14 cellular contexts compared by ENCODE assay signal in the genomic region with DNA sequence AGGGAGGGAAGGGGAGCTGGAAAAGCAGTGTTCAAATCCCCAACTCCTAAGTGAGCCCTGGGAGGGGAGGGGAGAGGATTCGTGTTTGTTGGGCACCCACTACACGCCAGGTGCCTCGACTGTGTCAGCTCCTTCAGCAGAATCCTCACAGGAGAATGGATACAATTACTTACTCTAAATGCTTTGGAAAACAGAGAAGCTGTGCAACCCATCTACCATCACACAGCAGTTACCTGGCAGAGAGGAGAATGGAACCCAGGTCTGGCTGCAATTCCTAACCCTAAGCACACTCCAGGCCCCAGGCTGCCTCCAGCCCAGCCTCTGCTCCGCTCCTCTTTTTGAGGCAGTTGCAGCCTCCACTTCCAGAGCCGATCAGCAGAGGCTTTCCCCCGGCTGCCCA.
DNase-seq lines count a peak whose midpoint lies in the region; ATAC-seq and TF ChIP-seq lines count a peak whose summit lies in the region.
"Had no signal": no experiment of that assay in that cellular context is flagged by ENCODE, and none has a peak within 500 bp of the region (broad histone marks: within the 10 kb centered on the region; RNA-seq: fewer than 3 reads in every experiment).

No MANE protein-coding gene starts in this region.

- H2AK5ac ChIP-seq in mesenchymal stem cell (ENCODE audit: low read length, severe bottlenecking), result peak overlapping the region; percentile 51

- H3K4ac ChIP-seq in mesenchymal stem cell (ENCODE audit: low read depth in 1 of 2, low read length in 2 of 2), result peak overlapping the region; percentile 89 to 90

- peak overlapping the region; percentile 93 for H4K8ac ChIP-seq in mesenchymal stem cell (ENCODE audit: low read length)

- no peaks in the 10 kb centered on the region for H4K20me1 ChIP-seq in OCI-LY7 (ENCODE audit: insufficient read depth, low read length)

- peak overlapping the region; percentile 34 for H3K9ac ChIP-seq in mesenchymal stem cell (ENCODE audit: low read length)

- H3K4me3 ChIP-seq in breast epithelium (no peak overlapping the region), mesenchymal stem cell (ENCODE audit: insufficient read depth in 1 of 2, low read depth in 1 of 2, low read length in 2 of 2) (no peak overlapping the region), tibial artery (no peak overlapping the region), OCI-LY7 (ENCODE audit: low read depth, low read length, poor library complexity, severe bottlenecking) (no peak overlapping the region)
- H3K4me3 ChIP-seq: lung had no signal

- peak overlapping the region; percentile 95 for H2BK120ac ChIP-seq in mesenchymal stem cell (ENCODE audit: low read depth, low read length)

- ATAC-seq in T-cell (replicated peaks in 1 of 4), result no peak

- no peak for DNase-seq in HFFc6
- DNase-seq in breast epithelium (ENCODE audit: low spot score in 2 of 2), result no peak
- no peak for DNase-seq in mesenchymal stem cell
- DNase-seq in tibial artery, result no peak
- DNase-seq in OCI-LY7 (ENCODE audit: low spot score), result no peak
- DNase-seq in T-cell, result no peak
- DNase-seq in hypothalamus (lab: John Stamatoyannopoulos, UW), result no peak
- DNase-seq in NCI-H187 treated with DMSO at 0.1 percent for 48 hours (lab: John Stamatoyannopoulos, UW), result no peak
- DNase-seq: activated CD8-positive, alpha-beta memory T cell treated with anti-CD3 and anti-CD28 coated beads, Interleukin-2, amount 50 U/mL, for 48 hours; activated naive CD4-positive, alpha-beta T cell treated with anti-CD3 and anti-CD28 coated beads, Interleukin-2, amount 50 U/mL, for 16 hours; CD4-positive, alpha-beta T cell; NCI-H1105 treated with DMSO at 0.1 percent for 48 hours had no signal

- no peak for TF ChIP-seq POLR2A in breast epithelium (IDR thresholded peaks at IDR 0.05)

- H3K4me1 ChIP-seq in breast epithelium (peaks cover 9 to 10% of the 10 kb centered on the region in 2 donors), mesenchymal stem cell (ENCODE audit: control insufficient read depth, insufficient read depth, low read depth, low read length) (peaks cover 19% of the 10 kb centered on the region), tibial artery (peaks cover 0 to 38% (median 32%) of the 10 kb centered on the region in 4 donors), OCI-LY7 (ENCODE audit: insufficient read depth, low read length, poor library complexity, severe bottlenecking) (peaks cover 3% of the 10 kb centered on the region)

- peaks cover 44% of the 10 kb centered on the region for H3K4me1 Mint-ChIP-seq in HFFc6 (ENCODE audit: low read depth)
- no peaks in the 10 kb centered on the region for H3K4me1 Mint-ChIP-seq in T-cell
- H3K4me1 Mint-ChIP-seq: central memory CD8-positive, alpha-beta T cell had no signal

- H3K9me3 ChIP-seq in breast epithelium (peaks cover 0 to 4% of the 10 kb centered on the region in 2 donors), mesenchymal stem cell (ENCODE audit: control insufficient read depth, low read length) (peaks cover 7% of the 10 kb centered on the region), tibial artery (no peaks in the 10 kb centered on the region), OCI-LY7 (ENCODE audit: low read length) (0 out of 2 replicates have a peak, but pooled peaks cover 4% of the 10 kb centered on the region)

- POLR2A ChIA-PET in OCI-LY7 (lab: Charles Lee), result interaction anchor here (1.2 kb wide), 1 partner anchor 14 kb away, joined by 3 read pairs; no protein-coding TSS in a partner anchor
- POLR2A ChIA-PET in T-cell (lab: Charles Lee), result no interaction called here

- H3K27ac ChIP-seq in breast epithelium (peak overlapping the region; percentile 79 to 80), mesenchymal stem cell (ENCODE audit: low read length, poor library complexity, severe bottlenecking) (no peak overlapping the region), tibial artery (peak overlapping the region; percentile 71 to 80), OCI-LY7 (ENCODE audit: low read depth, low read length, poor library complexity, severe bottlenecking) (no peak overlapping the region)

- H3K36me3 ChIP-seq in breast epithelium (no peaks in the 10 kb centered on the region), mesenchymal stem cell (ENCODE audit: control insufficient read depth in 1 of 2, insufficient read depth in 2 of 2, low read depth in 1 of 2, low read length in 2 of 2) (no peaks in the 10 kb centered on the region), tibial artery (no peaks in the 10 kb centered on the region), OCI-LY7 (ENCODE audit: insufficient read depth, low read length) (no peaks in the 10 kb centered on the region)

- H3K27me3 ChIP-seq in breast epithelium (no peaks in the 10 kb centered on the region), mesenchymal stem cell (ENCODE audit: control insufficient read depth in 1 of 2, insufficient read depth in 1 of 2, low read length in 2 of 2) (no peaks in the 10 kb centered on the region), tibial artery (no peaks in the 10 kb centered on the region)

- no peaks in the 10 kb centered on the region for H3K79me1 ChIP-seq in mesenchymal stem cell (replicated peaks; ENCODE audit: low read length, poor library complexity, severe bottlenecking)

- H3K9me2 ChIP-seq in OCI-LY7 (ENCODE audit: insufficient read depth, low read length), result no peaks in the 10 kb centered on the region

- no TSS peak for BruUV-seq in OCI-LY7 (replicated peaks; lab: Mats Ljungman, UMichigan)

- H3K27ac Mint-ChIP-seq in HFFc6, result peak overlapping the region; percentile 88
- H3K27ac Mint-ChIP-seq in T-cell, result no peak overlapping the region
- H3K27ac Mint-ChIP-seq: CD4-positive, alpha-beta T cell had no signal

- peak overlapping the region; percentile 81 to 99 for H2BK12ac ChIP-seq in mesenchymal stem cell (ENCODE audit: low read length in 2 of 2)

- H4K91ac ChIP-seq in mesenchymal stem cell (ENCODE audit: low read length), result peak overlapping the region; percentile 99

- CTCF ChIA-PET in OCI-LY7 (lab: Charles Lee; ENCODE audit: unreplicated experiment), result no interaction called here
- CTCF ChIA-PET in T-cell (lab: Charles Lee), result no interaction called here

- no peak overlapping the region for H2BK5ac ChIP-seq in mesenchymal stem cell (ENCODE audit: low read depth, low read length, poor library complexity, severe bottlenecking)

- peak overlapping the region; percentile 41 for H2BK15ac ChIP-seq in mesenchymal stem cell (ENCODE audit: low read depth, poor library complexity, severe bottlenecking)

- H3K18ac ChIP-seq in mesenchymal stem cell (ENCODE audit: low read depth in 1 of 2, low read length in 2 of 2), result peak overlapping the region; percentile 82 to 85

- WGBS in mesenchymal stem cell, result 78% methylated on average over 6 of the region's 6 CpGs

- peak overlapping the region in 1 of 2 experiments; percentile 10 for H3K23ac ChIP-seq in mesenchymal stem cell (ENCODE audit: low read length in 2 of 2)

- H2AFZ ChIP-seq in mesenchymal stem cell (ENCODE audit: low read depth, low read length), result no peak overlapping the region
- H2AFZ ChIP-seq in OCI-LY7 (ENCODE audit: low read length), result no peak overlapping the region

- H3K36me3 Mint-ChIP-seq in HFFc6 (ENCODE audit: low read depth) (0 out of 2 replicates have a peak, but pooled peaks cover 5% of the 10 kb centered on the region), T-cell (no peaks in the 10 kb centered on the region)

- TF ChIP-seq CTCF in HFFc6 (IDR thresholded peaks at IDR 0.05), result no peak
- no peak for TF ChIP-seq CTCF in breast epithelium (IDR thresholded peaks at IDR 0.05)
- TF ChIP-seq CTCF in tibial artery (IDR thresholded peaks at IDR 0.05), result no peak
- no peak for TF ChIP-seq CTCF in OCI-LY7 (conservative IDR thresholded peaks at IDR 0.05; ENCODE audit: low read length)

- peak overlapping the region; percentile 5; the same call in 1 of the 2 replicates for H3K4me3 Mint-ChIP-seq in HFFc6
- H3K4me3 Mint-ChIP-seq in T-cell, result no peak overlapping the region
- H3K4me3 Mint-ChIP-seq: CD4-positive, alpha-beta T cell; central memory CD8-positive, alpha-beta T cell had no signal

- H3K27me3 Mint-ChIP-seq in HFFc6 (ENCODE audit: insufficient read depth) (peaks cover 3% of the 10 kb centered on the region), T-cell (no peaks in the 10 kb centered on the region)
- H3K27me3 Mint-ChIP-seq: CD4-positive, alpha-beta T cell had no signal

- intact Hi-C loops in breast epithelium (cut with DNase I; ENCODE audit: low total_unique reads), result no loop called here
- intact Hi-C loops in tibial artery (cut with DNase I; ENCODE audit: low total_unique reads), result no loop called here
- intact Hi-C loops in OCI-LY7 (cut with micrococcal nuclease; ENCODE audit: unreplicated experiment), result no loop called here

- H3K9me3 Mint-ChIP-seq in HFFc6, result peaks cover 14% of the 10 kb centered on the region
- H3K9me3 Mint-ChIP-seq in T-cell, result peaks cover 0 to 3% (median 0%) of the 10 kb centered on the region in 3 donors
- H3K9me3 Mint-ChIP-seq: CD4-positive, alpha-beta T cell; central memory CD8-positive, alpha-beta T cell had no signal

- peak overlapping the region in 1 of 2 experiments; percentile 19 for H3K14ac ChIP-seq in mesenchymal stem cell (ENCODE audit: low read length in 2 of 2)

- no peaks in the 10 kb centered on the region for H3K79me2 ChIP-seq in OCI-LY7 (ENCODE audit: insufficient read depth, low read depth, low read length)

- no peak overlapping the region for H3K4me2 ChIP-seq in mesenchymal stem cell (ENCODE audit: low read length, poor library complexity, severe bottlenecking)
- H3K4me2 ChIP-seq in OCI-LY7 (ENCODE audit: low read length), result no peak overlapping the region

Comparison
In these comparisons a context has a peak if more than half of its experiments do, and no peak if none do; other contexts are left out.
1. H3K27ac ChIP-seq: peak in breast epithelium (2 of 2) and tibial artery (2 of 2); none in mesenchymal stem cell (single experiment) and OCI-LY7 (single experiment).